Comparison of ENCODE assay signal across 19 cellular contexts in genomic region chr12:1837541-1838206, GRCh38. TPM values are rescaled to one million over a fixed set of nuclear protein-coding genes. Genes with fewer than 3 reads are reported as not detected.
DNase-seq lines count a peak whose midpoint lies in the region; FAIRE-seq and TF ChIP-seq lines count a peak whose summit lies in the region.
"Had no signal": no experiment of that assay in that cellular context is flagged by ENCODE, and none has a peak within 500 bp of the region (broad histone marks: within the 10 kb centered on the region; RNA-seq: fewer than 3 reads in every experiment).

No MANE protein-coding gene starts in this region.

- 0 out of 2 replicates have a peak overlapping the region, but pooled peaks have one; percentile 72 for H4K8ac ChIP-seq in H1 (ENCODE audit: extremely low read depth, insufficient read depth, low read length)

- no peak overlapping the region for H3K9ac ChIP-seq in H1 (replicated peaks in 1 of 4; ENCODE audit: extremely low read depth in 1 of 4, low read depth in 3 of 4, low read length in 3 of 4)

- no peak overlapping the region for H4K5ac ChIP-seq in H1 (ENCODE audit: insufficient read length, low read depth, low read length)

- H3K27ac ChIP-seq in H1 (ENCODE audit: low read depth, low read length) (no peak overlapping the region), osteoblast (ENCODE audit: low read depth, low read length) (no peak overlapping the region), esophagus squamous epithelium (no peak overlapping the region), suprapubic skin (no peak overlapping the region)
- H3K27ac ChIP-seq: pancreas had no signal

- TF ChIP-seq POLR2A in H1 (IDR thresholded peaks at IDR 0.05; ENCODE audit: control extremely low read depth in 1 of 2, low read depth in 2 of 2, low read length in 2 of 2) (no peak), esophagus squamous epithelium (IDR thresholded peaks at IDR 0.05) (no peak), suprapubic skin (IDR thresholded peaks at IDR 0.05) (no peak)

- H3K79me1 ChIP-seq in H1 (ENCODE audit: low read depth, low read length), result no peaks in the 10 kb centered on the region

- H3K56ac ChIP-seq in H1 (replicated peaks; ENCODE audit: insufficient read length, low read depth, low read length), result no peak overlapping the region

- FAIRE-seq in RCC 7860 (lab: Jason Lieb, UNC) (no peak), H1 (lab: Jason Lieb, UNC) (no peak)
- FAIRE-seq: pancreas had no signal

- no peak overlapping the region for H3K27ac Mint-ChIP-seq in CD14-positive monocyte
- no peak overlapping the region for H3K27ac Mint-ChIP-seq in activated CD4-positive, alpha-beta memory T cell treated with anti-CD3 and anti-CD28 coated beads for 36 hours
- H3K27ac Mint-ChIP-seq: activated CD4-positive, alpha-beta memory T cell treated with anti-CD3 and anti-CD28 coated beads, Interleukin-2, amount 10 ng/mL, durations not matched to agents 7 days and 5 days; T-helper 2 cell treated with Interferon-gamma antibody and Interleukin-4, amounts not matched to agents 5 μg/mL and 100 μg/mL, for 36 hours had no signal

- H3K4me1 Mint-ChIP-seq in CD14-positive monocyte, result peaks cover 25% of the 10 kb centered on the region
- H3K4me1 Mint-ChIP-seq in activated CD4-positive, alpha-beta memory T cell treated with anti-CD3 and anti-CD28 coated beads for 36 hours (ENCODE audit: low read depth), result no peaks in the 10 kb centered on the region
- H3K4me1 Mint-ChIP-seq: activated CD4-positive, alpha-beta memory T cell treated with anti-CD3 and anti-CD28 coated beads, Interleukin-2, amount 10 ng/mL, durations not matched to agents 7 days and 5 days had no signal

- H3K4me3 Mint-ChIP-seq in CD14-positive monocyte, result no peak overlapping the region
- H3K4me3 Mint-ChIP-seq in activated CD4-positive, alpha-beta memory T cell treated with anti-CD3 and anti-CD28 coated beads for 36 hours, result no peak overlapping the region
- H3K4me3 Mint-ChIP-seq: activated CD4-positive, alpha-beta memory T cell treated with anti-CD3 and anti-CD28 coated beads, Interleukin-2, amount 10 ng/mL, durations not matched to agents 7 days and 5 days; T-helper 2 cell treated with Interferon-gamma antibody and Interleukin-4, amounts not matched to agents 5 μg/mL and 100 μg/mL, for 36 hours had no signal

- H3K4me1 ChIP-seq in H1 (replicated peaks in 1 of 4; ENCODE audit: control insufficient read depth in 3 of 4, insufficient read depth in 4 of 4, low read length in 3 of 4) (peaks cover 0 to 10% (median under 1%) of the 10 kb centered on the region in 4 experiments; a peak in 3 of 7 replicates), osteoblast (ENCODE audit: insufficient read depth, low read length) (no peaks in the 10 kb centered on the region), esophagus squamous epithelium (no peaks in the 10 kb centered on the region), suprapubic skin (no peaks in the 10 kb centered on the region)
- H3K4me1 ChIP-seq: HAP-1, pancreas had no signal

- H3K23ac ChIP-seq in H1 (ENCODE audit: insufficient read length), result no peak overlapping the region

- no peak overlapping the region for H2BK15ac ChIP-seq in H1 (ENCODE audit: low read length)

- no peaks in the 10 kb centered on the region for H3K9me3 ChIP-seq in H1 (ENCODE audit: insufficient read depth in 2 of 2, low read depth in 1 of 2, low read length in 1 of 2)
- no peaks in the 10 kb centered on the region for H3K9me3 ChIP-seq in osteoblast (ENCODE audit: low read depth, low read length)
- H3K9me3 ChIP-seq in esophagus squamous epithelium, result no peaks in the 10 kb centered on the region
- H3K9me3 ChIP-seq in suprapubic skin, result no peaks in the 10 kb centered on the region
- H3K9me3 ChIP-seq: HAP-1, pancreas had no signal

- no peak overlapping the region for H3K4me3 ChIP-seq in H1 (ENCODE audit: extremely low read depth in 1 of 4, insufficient read depth in 2 of 4, low read depth in 3 of 4, low read length in 4 of 4)
- no peak overlapping the region for H3K4me3 ChIP-seq in osteoblast (ENCODE audit: insufficient read depth, low read length)
- no peak overlapping the region for H3K4me3 ChIP-seq in esophagus squamous epithelium
- no peak overlapping the region for H3K4me3 ChIP-seq in suprapubic skin
- H3K4me3 ChIP-seq: HAP-1, pancreas had no signal

- H3K4me2 ChIP-seq in H1 (ENCODE audit: insufficient read depth in 1 of 2, low read depth in 2 of 2, low read length in 2 of 2) (no peak overlapping the region), osteoblast (ENCODE audit: insufficient read depth, low read length) (no peak overlapping the region)

- H3K27me3 Mint-ChIP-seq in CD14-positive monocyte (ENCODE audit: low read depth in 3 of 3), result peaks cover 4 to 14% (median 11%) of the 10 kb centered on the region in 3 donors
- H3K27me3 Mint-ChIP-seq in activated CD4-positive, alpha-beta memory T cell treated with anti-CD3 and anti-CD28 coated beads for 36 hours, result peaks cover 12% of the 10 kb centered on the region

- no peak for TF ChIP-seq EP300 in H1 (IDR thresholded peaks at IDR 0.05; ENCODE audit: borderline replicate concordance in 1 of 2, low read depth in 2 of 2, low read length in 2 of 2)
- TF ChIP-seq EP300 in suprapubic skin (IDR thresholded peaks at IDR 0.05), result no peak

- H2BK120ac ChIP-seq in H1 (replicated peaks; ENCODE audit: low read depth, low read length), result no peak overlapping the region

- H4K20me1 ChIP-seq in H1 (replicated peaks in 1 of 2; ENCODE audit: control insufficient read depth in 1 of 2, insufficient read depth in 2 of 2, low read length in 2 of 2) (no peaks in the 10 kb centered on the region), osteoblast (ENCODE audit: insufficient read depth, low read length) (no peaks in the 10 kb centered on the region)

- no peak overlapping the region for H4K91ac ChIP-seq in H1 (replicated peaks; ENCODE audit: insufficient read length, low read length)

- H3K27me3 ChIP-seq in H1 (replicated peaks in 1 of 4; ENCODE audit: control insufficient read depth in 3 of 4, extremely low read depth in 1 of 4, insufficient read depth in 3 of 4, low read length in 3 of 4), result no peaks in the 10 kb centered on the region
- peaks cover 36% of the 10 kb centered on the region for H3K27me3 ChIP-seq in osteoblast (ENCODE audit: insufficient read depth, low read length)
- peaks cover 0 to 87% (median 0%) of the 10 kb centered on the region in 4 donors for H3K27me3 ChIP-seq in esophagus squamous epithelium
- H3K27me3 ChIP-seq in suprapubic skin, result peaks cover 47% of the 10 kb centered on the region
- H3K27me3 ChIP-seq: pancreas had no signal

- no peak overlapping the region for H2BK20ac ChIP-seq in H1 (ENCODE audit: low read length)

- H3K79me2 ChIP-seq in H1 (ENCODE audit: control insufficient read depth in 1 of 2, insufficient read depth in 2 of 2, low read length in 2 of 2) (no peaks in the 10 kb centered on the region), osteoblast (ENCODE audit: insufficient read depth, low read length) (no peaks in the 10 kb centered on the region)

- no peak for TF ChIP-seq RAD21 in H1 (IDR thresholded peaks at IDR 0.05 in 1 of 2, conservative IDR thresholded peaks at IDR 0.05 in 1 of 2; ENCODE audit: low read depth in 2 of 2, low read length in 2 of 2)

- H2AFZ ChIP-seq in H1 (ENCODE audit: low read length) (no peak overlapping the region), osteoblast (ENCODE audit: low read length) (no peak overlapping the region)

- no peak overlapping the region for H2AK5ac ChIP-seq in H1 (ENCODE audit: low read depth, low read length)

- no peaks in the 10 kb centered on the region for H3K36me3 ChIP-seq in H1 (ENCODE audit: control insufficient read depth in 2 of 4, insufficient read depth in 4 of 4, low read length in 3 of 4)
- H3K36me3 ChIP-seq in osteoblast (ENCODE audit: insufficient read depth, low read length), result no peaks in the 10 kb centered on the region
- H3K36me3 ChIP-seq in esophagus squamous epithelium, result no peaks in the 10 kb centered on the region
- H3K36me3 ChIP-seq in suprapubic skin, result no peaks in the 10 kb centered on the region
- H3K36me3 ChIP-seq: HAP-1, pancreas had no signal

- TF ChIP-seq CTCF in CD14-positive monocyte (IDR thresholded peaks at IDR 0.05) (no peak), H1 (IDR thresholded peaks at IDR 0.05; ENCODE audit: control extremely low read depth in 1 of 3, insufficient read depth in 1 of 3, low read depth in 1 of 3, low read length in 3 of 3) (no peak), osteoblast (IDR thresholded peaks at IDR 0.05; ENCODE audit: extremely low read depth, low read depth, low read length) (no peak), esophagus squamous epithelium (IDR thresholded peaks at IDR 0.05) (no peak), suprapubic skin (IDR thresholded peaks at IDR 0.05) (no peak)

- POLR2A ChIA-PET in H1 (lab: Charles Lee; ENCODE audit: partially characterized antibody), result no interaction called here
- POLR2A ChIA-PET in activated CD4-positive, alpha-beta memory T cell treated with anti-CD3 and anti-CD28 coated beads for 36 hours (lab: Charles Lee), result no interaction called here

- no peaks in the 10 kb centered on the region for H3K36me3 Mint-ChIP-seq in CD14-positive monocyte
- H3K36me3 Mint-ChIP-seq in activated CD4-positive, alpha-beta memory T cell treated with anti-CD3 and anti-CD28 coated beads for 36 hours, result no peaks in the 10 kb centered on the region

- H2BK12ac ChIP-seq in H1 (ENCODE audit: low read depth, low read length), result no peak overlapping the region

- CTCF ChIA-PET in H1 (lab: Charles Lee; ENCODE audit: partially characterized antibody), result interaction anchor here (1.2 to 3.0 kb wide), 7 partner anchors 25 to 558 kb away, joined by 3 to 16 read pairs (median 7); no protein-coding TSS in a partner anchor
- CTCF ChIA-PET in activated CD4-positive, alpha-beta memory T cell treated with anti-CD3 and anti-CD28 coated beads for 36 hours (lab: Charles Lee), result interaction anchor here (0.7 kb wide), 1 partner anchor 46 kb away, joined by 3 read pairs; no protein-coding TSS in a partner anchor

- intact Hi-C loops in CD14-positive monocyte (cut with micrococcal nuclease), result no loop called here
- intact Hi-C loops in esophagus squamous epithelium (cut with DNase I), result no loop called here
- intact Hi-C loops in activated CD4-positive, alpha-beta memory T cell treated with anti-CD3 and anti-CD28 coated beads for 36 hours (cut with micrococcal nuclease), result no loop called here

- no peak overlapping the region for H3K14ac ChIP-seq in H1 (ENCODE audit: insufficient read length)

- H3K4ac ChIP-seq in H1 (replicated peaks; ENCODE audit: insufficient read length, low read depth, low read length), result no peak overlapping the region

- WGBS in H1 (ENCODE audit: extremely low coverage in 1 of 2, insufficient coverage in 1 of 2, insufficient read length in 1 of 2, insufficient replicate concordance in 2 of 2, low coverage in 1 of 2, low lambda C conversion rate in 2 of 2, missing lambda C conversion rate in 1 of 2), 2 experiments, result 87% methylated on average over 11 of the region's 12 CpGs; no CpG with 5 or more reads in 1 of the 2 experiments
- WGBS in esophagus squamous epithelium, 2 donors, result 81 to 90% methylated on average over 8 to 10 of the region's 12 CpGs
- WGBS in suprapubic skin, result 93% methylated on average over 10 of the region's 12 CpGs

- H2BK5ac ChIP-seq in H1 (ENCODE audit: low read depth, low read length), result no peak overlapping the region

- no peaks in the 10 kb centered on the region for H3K23me2 ChIP-seq in H1 (ENCODE audit: low read depth, low read length)

- peak; percentile 25 for DNase-seq in CD14-positive monocyte (ENCODE audit: low spot score)
- peak; percentile 41 for DNase-seq in RCC 7860 (ENCODE audit: low spot score)
- DNase-seq in H1 (ENCODE audit: low read depth in 1 of 2, low spot score in 2 of 2), result no peak
- DNase-seq in osteoblast (ENCODE audit: insufficient read length, low spot score, missing footprints), result peak; percentile 81
- no peak for DNase-seq in activated CD4-positive, alpha-beta T cell treated with anti-CD3 and anti-CD28 coated beads for 48 hours
- DNase-seq in esophagus squamous epithelium (lab: John Stamatoyannopoulos, UW), result no peak
- no peak for DNase-seq in suprapubic skin (ENCODE audit: low spot score in 2 of 2)
- DNase-seq in activated CD4-positive, alpha-beta memory T cell treated with anti-CD3 and anti-CD28 coated beads for 36 hours, result no peak
- DNase-seq: activated CD4-positive, alpha-beta memory T cell treated with anti-CD3 and anti-CD28 coated beads, Interleukin-2, amount 10 ng/mL, durations not matched to agents 7 days and 5 days; activated effector memory CD4-positive, alpha-beta T cell treated with anti-CD3 and anti-CD28 coated beads, Interleukin-2, amount 50 U/mL, for 16 hours; AML-193; mammary epithelial cell; NCI-H1105 treated with DMSO at 0.1 percent for 48 hours had no signal

- peaks cover 0 to 2% (median 0%) of the 10 kb centered on the region in 7 donors for H3K9me3 Mint-ChIP-seq in CD14-positive monocyte
- no peaks in the 10 kb centered on the region for H3K9me3 Mint-ChIP-seq in activated CD4-positive, alpha-beta memory T cell treated with anti-CD3 and anti-CD28 coated beads for 36 hours
- H3K9me3 Mint-ChIP-seq: activated CD4-positive, alpha-beta memory T cell treated with anti-CD3 and anti-CD28 coated beads, Interleukin-2, amount 10 ng/mL, durations not matched to agents 7 days and 5 days; T-helper 2 cell treated with Interferon-gamma antibody and Interleukin-4, amounts not matched to agents 5 μg/mL and 100 μg/mL, for 36 hours had no signal

- H3K18ac ChIP-seq in H1 (ENCODE audit: extremely low read depth, low read length), result no peak overlapping the region

RNA-seq across cellular contexts. Expression of gene LRTM2, which starts 17.3 kb away (rescaled TPM):
- polyA plus RNA-seq in CD14-positive monocyte, result not detected
- total RNA-seq in H1 (2021; fragmentation: NEBNext Ultra II Directional; extraction: Animal tissue kit (Norgen Biotek cat#: 25700)), result not detected in 2 replicates
- 0.05 and 0.06 TPM in 2 replicates for polyA plus RNA-seq in H1 (2011; rRNA removed)
- 0.26 TPM for polyA plus RNA-seq in H1 (2011; cell fraction: cytosol; rRNA removed)
- 0.46 TPM for polyA plus RNA-seq in H1 (2011; cell fraction: nucleus; rRNA removed)
- 0.08 to 0.09 TPM in 2 of 4 replicates, not detected in the others for polyA plus RNA-seq in H1 (2012, experiment 1 of 2)
- not detected for polyA plus RNA-seq in H1 (2012, experiment 2 of 2)
- not detected for polyA plus RNA-seq in H1 (2013, experiment 1 of 2)
- polyA plus RNA-seq in H1 (2013, experiment 2 of 2), result 0.04 TPM
- not detected in 2 replicates for polyA minus RNA-seq in H1 (2011; rRNA and poly(A)+ RNA removed)
- polyA minus RNA-seq in H1 (2011; cell fraction: cytosol; rRNA and poly(A)+ RNA removed), result not detected
- polyA minus RNA-seq in H1 (2011; cell fraction: nucleus; rRNA and poly(A)+ RNA removed), result 0.10 TPM
- total RNA-seq in osteoblast, result not detected in 2 replicates
- not detected for total RNA-seq in esophagus squamous epithelium
- under 1 TPM in 1 of 4 donors, not detected in 3; 0.26 TPM for total RNA-seq in suprapubic skin
- not detected for total RNA-seq in activated CD4-positive, alpha-beta memory T cell treated with anti-CD3 and anti-CD28 coated beads for 36 hours
- total RNA-seq: activated CD4-positive, alpha-beta memory T cell treated with anti-CD3 and anti-CD28 coated beads, Interleukin-2, amount 10 ng/mL, durations not matched to agents 7 days and 5 days; cardiac septum; mammary epithelial cell; pancreas; urinary bladder had no signal
- polyA plus RNA-seq: esophagus, mammary epithelial cell, pancreas, urinary bladder had no signal

Comparison
In these comparisons a context has a peak if more than half of its experiments do, and no peak if none do; other contexts are left out.
1. DNase-seq: peak in CD14-positive monocyte (single experiment), RCC 7860 (single experiment) and osteoblast (single experiment); none in H1 (0 of 2), activated CD4-positive, alpha-beta T cell treated with anti-CD3 and anti-CD28 coated beads for 48 hours (single experiment), esophagus squamous epithelium (single experiment), suprapubic skin (0 of 2) and activated CD4-positive, alpha-beta memory T cell treated with anti-CD3 and anti-CD28 coated beads for 36 hours (single experiment).